Comparison of ENCODE assay signal across 8 cellular contexts in the genomic region with DNA sequence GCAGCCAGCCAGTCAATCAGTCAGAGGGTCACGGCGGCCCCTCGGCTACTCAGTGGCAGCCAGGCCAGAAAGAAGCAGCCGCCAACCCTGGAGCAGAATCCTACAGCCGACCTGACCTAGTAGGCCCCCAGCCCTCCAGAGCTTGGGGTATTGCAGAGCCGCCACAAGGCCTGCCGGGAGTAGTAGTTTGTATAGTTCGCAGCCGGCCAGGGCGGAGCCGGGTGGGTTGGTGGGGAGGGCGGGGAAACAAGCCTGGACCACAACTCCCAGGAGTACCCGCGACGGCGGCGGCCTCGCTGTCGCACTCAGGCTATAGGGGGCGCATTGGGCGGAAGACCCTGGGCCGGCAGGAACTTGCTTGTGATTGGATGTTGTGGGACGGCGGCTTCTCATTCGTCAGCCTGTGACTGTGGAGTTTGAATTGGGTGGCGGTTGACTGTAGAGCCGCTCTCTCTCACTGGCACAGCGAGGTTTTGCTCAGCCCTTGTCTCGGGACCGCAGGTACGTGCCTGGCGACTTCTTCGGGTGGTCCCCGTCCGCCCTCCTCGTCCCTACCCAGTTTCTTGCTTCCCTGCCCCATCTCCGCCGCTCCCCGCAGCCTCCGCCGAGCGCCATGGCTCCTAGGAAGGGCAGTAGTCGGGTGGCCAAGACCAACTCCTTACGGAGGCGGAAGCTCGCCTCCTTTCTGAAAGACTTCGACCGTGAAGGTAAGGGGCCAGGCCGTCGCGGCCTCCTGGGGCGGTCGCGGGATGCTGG. TPM values are rescaled to one million over a fixed set of nuclear protein-coding genes. Genes with fewer than 3 reads are reported as not detected.
DNase-seq lines count a peak whose midpoint lies in the region; ATAC-seq and TF ChIP-seq lines count a peak whose summit lies in the region.

Gene CDCA8, plus strand, starts transcription at position 439 of the 756 bp plus-strand sequence. Its CDS starts 175 bp downstream, at position 614.

- TF ChIP-seq RAD21 in liver (IDR thresholded peaks at IDR 0.05) = peak; percentile 33 to 47

- H3K9me3 ChIP-seq in CD4-positive, alpha-beta memory T cell (ENCODE audit: control insufficient read depth in 1 of 2, low read length in 2 of 2) = no peaks in the 10 kb centered on the region
- H3K9me3 ChIP-seq in liver (ENCODE audit: control insufficient read depth in 4 of 4, low read length in 3 of 4) = no peaks in the 10 kb centered on the region

- CTCF ChIA-PET in CD4-positive, alpha-beta memory T cell (lab: Charles Lee; ENCODE audit: partially characterized antibody) = interaction anchor here (0.6 to 5.4 kb wide), 9 partner anchors 11 to 213 kb away, joined by 3 to 34 read pairs (median 6); partner anchors contain the start of genes C1orf122, MEAF6, MTF1 and SNIP1

- intact Hi-C loops in CD4-positive, alpha-beta memory T cell (cut with micrococcal nuclease) = loop anchor here (1.0 to 10.0 kb wide), 10 partner anchors 18 to 1537 kb away; partner anchors contain the start of genes GNL2, MAP7D1, MRPS15 and MTF1

- peak within 1 kb of the TSS; percentile 92 to 97 (median 96) for H3K4me3 Mint-ChIP-seq in CD4-positive, alpha-beta memory T cell

- H3K9ac ChIP-seq in liver (ENCODE audit: low read depth in 1 of 2, low read length in 2 of 2) = peak within 1 kb of the TSS; percentile 35 to 67

- POLR2A ChIA-PET in CD4-positive, alpha-beta memory T cell (lab: Charles Lee; ENCODE audit: partially characterized antibody) = interaction anchor here (0.8 to 4.8 kb wide), 12 partner anchors 9 to 297 kb away, joined by 3 to 31 read pairs (median 3); partner anchors contain the start of genes C1orf122, GNL2, MEAF6 and MTF1

- peaks cover 0 to 4% (median 0%) of the 10 kb centered on the region in 8 donors for H3K9me3 Mint-ChIP-seq in CD4-positive, alpha-beta memory T cell

- peaks cover 32% of the 10 kb centered on the region for H3K4me1 ChIP-seq in CD4-positive, alpha-beta memory T cell (ENCODE audit: insufficient read depth, low read length)
- peaks cover 12 to 34% (median 27%) of the 10 kb centered on the region in 4 donors for H3K4me1 ChIP-seq in liver (ENCODE audit: control insufficient read depth in 4 of 4, insufficient read depth in 4 of 4, low read length in 3 of 4)

- H3K27me3 Mint-ChIP-seq in CD4-positive, alpha-beta memory T cell = no peaks in the 10 kb centered on the region

- H3K36me3 Mint-ChIP-seq in CD4-positive, alpha-beta memory T cell = peaks cover 4 to 25% of the 10 kb centered on the region in 2 donors

- WGBS in liver = under 1% methylated on average over 54 of the region's 54 CpGs

- peak within 1 kb of the TSS; percentile 85 to 86 for H3K4me3 ChIP-seq in CD4-positive, alpha-beta memory T cell (ENCODE audit: low read length in 2 of 2)
- peak within 1 kb of the TSS; percentile 59 to 93 (median 70) for H3K4me3 ChIP-seq in liver (ENCODE audit: low read depth in 1 of 3, low read length in 3 of 3)

- H3K27me3 ChIP-seq in CD4-positive, alpha-beta memory T cell (ENCODE audit: insufficient read depth, low read length) = no peaks in the 10 kb centered on the region
- no peaks in the 10 kb centered on the region for H3K27me3 ChIP-seq in liver (ENCODE audit: control insufficient read depth in 4 of 4, insufficient read depth in 4 of 4, low read length in 3 of 4)

- DNase-seq in CD4-positive, alpha-beta memory T cell = peak; percentile 98
- DNase-seq in NCI-H82 (lab: John Stamatoyannopoulos, UW) (peak; percentile 99), dermis microvascular lymphatic vessel endothelial cell (ENCODE audit: low read depth in 2 of 2) (peak; percentile 94 to 98)
- peak; percentile 98 to 99 for DNase-seq in activated CD4-positive, alpha-beta T cell treated with anti-CD3 and anti-CD28 coated beads, Interleukin-2, amount 50 U/mL, for 48 hours
- DNase-seq in stimulated activated CD4-positive, alpha-beta T cell treated with anti-CD3 and anti-CD28 coated beads, Interleukin-4, amount 100 ng/mL, for 24 hours = peak; percentile 99

- H3K36me3 ChIP-seq in CD4-positive, alpha-beta memory T cell (ENCODE audit: insufficient read depth, low read length) = no peaks in the 10 kb centered on the region
- peaks cover 0 to 5% (median under 1%) of the 10 kb centered on the region in 4 donors for H3K36me3 ChIP-seq in liver (ENCODE audit: control insufficient read depth in 4 of 4, insufficient read depth in 3 of 4, low read depth in 1 of 4, low read length in 3 of 4)

- H3K27ac Mint-ChIP-seq in CD4-positive, alpha-beta memory T cell = peak within 1 kb of the TSS; percentile 87 to 97 (median 95)

- TF ChIP-seq CTCF in liver (IDR thresholded peaks at IDR 0.05; ENCODE audit: low read depth, low read length, missing input control) = peak; percentile 39

- ATAC-seq in GM19438 (IDR thresholded peaks at IDR 0.05; ENCODE audit: low read depth, unreplicated experiment) = peak; percentile 74
- peak; percentile 46 for ATAC-seq in HG03575 (IDR thresholded peaks at IDR 0.05; ENCODE audit: extremely low read depth, insufficient number of reproducible peaks, low FRiP score, unreplicated experiment)

- peak within 1 kb of the TSS; percentile 67 for H3K27ac ChIP-seq in CD4-positive, alpha-beta memory T cell (ENCODE audit: low read depth, low read length)
- H3K27ac ChIP-seq in liver (ENCODE audit: low read depth in 1 of 2, low read length in 2 of 2) = peak within 1 kb of the TSS; percentile 72 to 75

- peaks cover 21 to 45% (median 35%) of the 10 kb centered on the region in 4 donors for H3K4me1 Mint-ChIP-seq in CD4-positive, alpha-beta memory T cell

TF ChIP-seq in liver, 16 proteins besides CTCF, POLR2A, EP300 and RAD21:
- TF ChIP-seq FOXA2 (IDR thresholded peaks at IDR 0.05) = no peak
- no peak for TF ChIP-seq JUND (IDR thresholded peaks at IDR 0.05)
- TF ChIP-seq, protein P1, sequence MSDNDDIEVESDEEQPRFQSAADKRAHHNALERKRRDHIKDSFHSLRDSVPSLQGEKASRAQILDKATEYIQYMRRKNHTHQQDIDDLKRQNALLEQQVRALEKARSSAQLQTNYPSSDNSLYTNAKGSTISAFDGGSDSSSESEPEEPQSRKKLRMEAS (IDR thresholded peaks at IDR 0.05) = peak; percentile 65
- no peak for TF ChIP-seq HNF4A (conservative IDR thresholded peaks at IDR 0.05)
- no peak for TF ChIP-seq EGR1 (IDR thresholded peaks at IDR 0.05; ENCODE audit: low read depth in 2 of 2)
- TF ChIP-seq YY1 (IDR thresholded peaks at IDR 0.05) = peak; percentile 75
- peak; percentile 29 for TF ChIP-seq FOXA1 (IDR thresholded peaks at IDR 0.05)
- TF ChIP-seq, protein P2, sequence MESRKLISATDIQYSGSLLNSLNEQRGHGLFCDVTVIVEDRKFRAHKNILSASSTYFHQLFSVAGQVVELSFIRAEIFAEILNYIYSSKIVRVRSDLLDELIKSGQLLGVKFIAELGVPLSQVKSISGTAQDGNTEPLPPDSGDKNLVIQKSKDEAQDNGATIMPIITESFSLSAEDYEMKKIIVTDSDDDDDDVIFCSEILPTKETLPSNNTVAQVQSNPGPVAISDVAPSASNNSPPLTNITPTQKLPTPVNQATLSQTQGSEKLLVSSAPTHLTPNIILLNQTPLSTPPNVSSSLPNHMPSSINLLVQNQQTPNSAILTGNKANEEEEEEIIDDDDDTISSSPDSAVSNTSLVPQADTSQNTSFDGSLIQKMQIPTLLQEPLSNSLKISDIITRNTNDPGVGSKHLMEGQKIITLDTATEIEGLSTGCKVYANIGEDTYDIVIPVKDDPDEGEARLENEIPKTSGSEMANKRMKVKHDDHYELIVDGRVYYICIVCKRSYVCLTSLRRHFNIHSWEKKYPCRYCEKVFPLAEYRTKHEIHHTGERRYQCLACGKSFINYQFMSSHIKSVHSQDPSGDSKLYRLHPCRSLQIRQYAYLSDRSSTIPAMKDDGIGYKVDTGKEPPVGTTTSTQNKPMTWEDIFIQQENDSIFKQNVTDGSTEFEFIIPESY (IDR thresholded peaks at IDR 0.05) = peak; percentile 67
- TF ChIP-seq SP1 (IDR thresholded peaks at IDR 0.05) = peak; percentile 79
- TF ChIP-seq, protein P3, sequence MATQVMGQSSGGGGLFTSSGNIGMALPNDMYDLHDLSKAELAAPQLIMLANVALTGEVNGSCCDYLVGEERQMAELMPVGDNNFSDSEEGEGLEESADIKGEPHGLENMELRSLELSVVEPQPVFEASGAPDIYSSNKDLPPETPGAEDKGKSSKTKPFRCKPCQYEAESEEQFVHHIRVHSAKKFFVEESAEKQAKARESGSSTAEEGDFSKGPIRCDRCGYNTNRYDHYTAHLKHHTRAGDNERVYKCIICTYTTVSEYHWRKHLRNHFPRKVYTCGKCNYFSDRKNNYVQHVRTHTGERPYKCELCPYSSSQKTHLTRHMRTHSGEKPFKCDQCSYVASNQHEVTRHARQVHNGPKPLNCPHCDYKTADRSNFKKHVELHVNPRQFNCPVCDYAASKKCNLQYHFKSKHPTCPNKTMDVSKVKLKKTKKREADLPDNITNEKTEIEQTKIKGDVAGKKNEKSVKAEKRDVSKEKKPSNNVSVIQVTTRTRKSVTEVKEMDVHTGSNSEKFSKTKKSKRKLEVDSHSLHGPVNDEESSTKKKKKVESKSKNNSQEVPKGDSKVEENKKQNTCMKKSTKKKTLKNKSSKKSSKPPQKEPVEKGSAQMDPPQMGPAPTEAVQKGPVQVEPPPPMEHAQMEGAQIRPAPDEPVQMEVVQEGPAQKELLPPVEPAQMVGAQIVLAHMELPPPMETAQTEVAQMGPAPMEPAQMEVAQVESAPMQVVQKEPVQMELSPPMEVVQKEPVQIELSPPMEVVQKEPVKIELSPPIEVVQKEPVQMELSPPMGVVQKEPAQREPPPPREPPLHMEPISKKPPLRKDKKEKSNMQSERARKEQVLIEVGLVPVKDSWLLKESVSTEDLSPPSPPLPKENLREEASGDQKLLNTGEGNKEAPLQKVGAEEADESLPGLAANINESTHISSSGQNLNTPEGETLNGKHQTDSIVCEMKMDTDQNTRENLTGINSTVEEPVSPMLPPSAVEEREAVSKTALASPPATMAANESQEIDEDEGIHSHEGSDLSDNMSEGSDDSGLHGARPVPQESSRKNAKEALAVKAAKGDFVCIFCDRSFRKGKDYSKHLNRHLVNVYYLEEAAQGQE (IDR thresholded peaks at IDR 0.05) = peak; percentile 89
- TF ChIP-seq GABPA (IDR thresholded peaks at IDR 0.05 in 1 of 2, conservative IDR thresholded peaks at IDR 0.05 in 1 of 2) = peak; percentile 37 to 90
- TF ChIP-seq HNF4G (IDR thresholded peaks at IDR 0.05) = no peak
- TF ChIP-seq ATF3 (IDR thresholded peaks at IDR 0.05) = no peak
- peak in 1 of 2 donors; percentile 17 for TF ChIP-seq RXRA (IDR thresholded peaks at IDR 0.05)
- TF ChIP-seq NR2F2 (IDR thresholded peaks at IDR 0.05) = no peak
- TF ChIP-seq TAF1 (conservative IDR thresholded peaks at IDR 0.05) = peak; percentile 42
TF ChIP-seq in liver: peak in this region for 9.

RNA-seq across cellular contexts. Expression of gene CDCA8, which starts in this region (rescaled TPM):
- 1 to 10 TPM in 1 of 2 experiments, under 1 TPM in 1; 0.61 to 1.3 TPM for total RNA-seq in CD4-positive, alpha-beta memory T cell
- polyA plus RNA-seq in CD4-positive, alpha-beta memory T cell = 1 to 10 TPM; 1.2 to 2.7 TPM
- 3.0 and 8.1 TPM in 2 replicates for total RNA-seq in dermis microvascular lymphatic vessel endothelial cell
- 10 to 100 TPM in 1 of 2 donors, under 1 TPM in 1; 0.25 to 16.5 TPM for total RNA-seq in liver
- polyA plus RNA-seq in liver = 1 to 10 TPM in 1 of 2 donors, under 1 TPM in 1; 0.53 to 2.3 TPM

Comparison
In these comparisons a context has a peak if more than half of its experiments do, and no peak if none do; other contexts are left out.
1. Peak in every context shown above with its lines: DNase-seq, ATAC-seq, H3K4me3 ChIP-seq and H3K27ac ChIP-seq.